9 cellular contexts compared by ENCODE assay signal in the genomic region with DNA sequence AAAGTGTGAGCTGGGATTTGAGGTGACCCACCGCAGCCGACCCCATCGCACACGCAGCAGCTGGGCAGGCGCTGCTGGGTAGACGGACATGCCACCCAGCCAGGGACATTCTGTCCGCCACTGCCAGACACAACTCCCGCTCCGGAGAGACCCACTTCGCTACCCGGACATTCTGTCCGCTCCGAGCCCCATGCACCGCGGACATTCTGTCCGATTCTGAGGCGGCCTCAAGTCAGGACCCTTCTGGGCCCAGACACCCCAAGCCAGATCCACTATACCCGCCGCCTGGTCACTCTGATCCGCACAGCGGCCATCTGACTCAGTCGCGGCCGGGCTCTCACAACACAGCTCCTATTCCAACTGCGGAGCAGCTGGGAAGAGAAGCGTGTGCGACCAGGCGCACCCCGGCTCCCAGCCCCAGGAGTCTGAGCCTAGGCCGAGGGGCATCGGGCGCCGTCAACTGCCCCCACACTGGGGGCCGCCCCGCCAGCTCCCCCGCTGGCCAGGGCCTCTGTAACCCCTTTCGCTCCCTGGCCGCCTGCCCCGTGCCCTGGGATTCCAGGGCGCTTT. TPM values are rescaled to one million over a fixed set of nuclear protein-coding genes. Genes with fewer than 3 reads are reported as not detected.
DNase-seq lines count a peak whose midpoint lies in the region; ATAC-seq and TF ChIP-seq lines count a peak whose summit lies in the region.
"Had no signal": no experiment of that assay in that cellular context is flagged by ENCODE, and none has a peak within 500 bp of the region (broad histone marks: within the 10 kb centered on the region; RNA-seq: fewer than 3 reads in every experiment).

No MANE protein-coding gene starts in this region.

- no TSS peak for BruUV-seq in Caco-2 (replicated peaks; lab: Mats Ljungman, UMichigan)

- H3K27me3 ChIP-seq in Caco-2 (replicated peaks; ENCODE audit: control insufficient read depth, insufficient read depth, low read length) = no peaks in the 10 kb centered on the region
- peaks cover 0 to 64% (median 0%) of the 10 kb centered on the region in 7 donors for H3K27me3 ChIP-seq in heart right ventricle

- H3K27ac ChIP-seq in heart right ventricle = peak overlapping the region in 4 of 10 donors; percentile 6 to 38 (median 18)

- H3K36me3 ChIP-seq in Caco-2 (ENCODE audit: control insufficient read depth, insufficient read depth, low read length) (no peaks in the 10 kb centered on the region), heart right ventricle (no peaks in the 10 kb centered on the region)

- H3K27me3 Mint-ChIP-seq in Caco-2 (ENCODE audit: insufficient read depth, unreplicated experiment) (peaks cover 10% of the 10 kb centered on the region), progenitor cell of endocrine pancreas (peaks cover 78% of the 10 kb centered on the region)
- H3K27me3 Mint-ChIP-seq in activated T-helper 1 cell treated with anti-CD3 and anti-CD28 coated beads, Interleukin-12 subunit alpha, Interleukin-12 subunit beta, Interleukin-2, Interleukin-4 antibody, amounts not matched to agents 30 ng/mL and 10 ng/mL and 1 ng/mL, durations not matched to agents 14 hours and 24 hours and 36 hours (ENCODE audit: insufficient read depth) = peaks cover 43% of the 10 kb centered on the region

- peaks cover 24% of the 10 kb centered on the region for H3K4me1 Mint-ChIP-seq in Caco-2 (ENCODE audit: low read depth, unreplicated experiment)
- H3K4me1 Mint-ChIP-seq in activated T-helper 1 cell treated with anti-CD3 and anti-CD28 coated beads, Interleukin-12 subunit alpha, Interleukin-12 subunit beta, Interleukin-2, Interleukin-4 antibody, amounts not matched to agents 30 ng/mL and 10 ng/mL and 1 ng/mL, durations not matched to agents 14 hours and 24 hours and 36 hours (ENCODE audit: low read depth) = peaks cover 16% of the 10 kb centered on the region
- peaks cover 12% of the 10 kb centered on the region for H3K4me1 Mint-ChIP-seq in progenitor cell of endocrine pancreas (ENCODE audit: low read depth)

- intact Hi-C loops in Caco-2 (cut with micrococcal nuclease; ENCODE audit: unreplicated experiment) = no loop called here
- intact Hi-C loops in activated T-helper 1 cell treated with anti-CD3 and anti-CD28 coated beads, Interleukin-12 subunit alpha, Interleukin-12 subunit beta, Interleukin-2, Interleukin-4 antibody, amounts not matched to agents 30 ng/mL and 10 ng/mL and 1 ng/mL, durations not matched to agents 14 hours and 24 hours and 36 hours (cut with micrococcal nuclease) = loop anchor here (1.0 to 10.0 kb wide), 7 partner anchors 9 to 474 kb away; a partner anchor contains a TSS
- intact Hi-C loops in heart right ventricle (cut with DNase I) = no loop called here

- CTCF ChIA-PET in Caco-2 (lab: Charles Lee) = interaction anchor here (1.0 to 2.4 kb wide), 6 partner anchors 9 to 262 kb away, joined by 3 to 17 read pairs (median 7); a partner anchor contains a TSS

- DNase-seq in Caco-2 = no peak
- DNase-seq in activated T-helper 1 cell treated with anti-CD3 and anti-CD28 coated beads, Interleukin-12 subunit alpha, Interleukin-12 subunit beta, Interleukin-2, Interleukin-4 antibody, amounts not matched to agents 30 ng/mL and 10 ng/mL and 1 ng/mL, durations not matched to agents 14 hours and 24 hours and 36 hours (ENCODE audit: low spot score) = no peak
- peak in 1 of 2 donors; percentile 29 for DNase-seq in heart right ventricle
- DNase-seq in progenitor cell of endocrine pancreas (ENCODE audit: low spot score, unreplicated experiment) = no peak
- DNase-seq in inferior parietal cortex (ENCODE audit: extremely low spot score) = no peak
- DNase-seq in SIG-M5 (lab: John Stamatoyannopoulos, UW) = no peak
- DNase-seq in D341Med (ENCODE audit: low spot score) = no peak
- DNase-seq: OCI-M1 had no signal

- H3K9me3 Mint-ChIP-seq in Caco-2 (ENCODE audit: unreplicated experiment) (no peaks in the 10 kb centered on the region), progenitor cell of endocrine pancreas (ENCODE audit: low read depth) (no peaks in the 10 kb centered on the region)
- no peaks in the 10 kb centered on the region for H3K9me3 Mint-ChIP-seq in activated T-helper 1 cell treated with anti-CD3 and anti-CD28 coated beads, Interleukin-12 subunit alpha, Interleukin-12 subunit beta, Interleukin-2, Interleukin-4 antibody, amounts not matched to agents 30 ng/mL and 10 ng/mL and 1 ng/mL, durations not matched to agents 14 hours and 24 hours and 36 hours

- TF ChIP-seq CTCF in Caco-2 (IDR thresholded peaks at IDR 0.05; ENCODE audit: insufficient read depth in 1 of 2, low read depth in 1 of 2, low read length in 1 of 2, severe bottlenecking in 1 of 2, unreplicated experiment in 1 of 2) (no peak), heart right ventricle (IDR thresholded peaks at IDR 0.05) (no peak), progenitor cell of endocrine pancreas (IDR thresholded peaks at IDR 0.05; ENCODE audit: unreplicated experiment) (no peak)

- ATAC-seq in heart right ventricle (no peak), HG02970 (IDR thresholded peaks at IDR 0.05; ENCODE audit: low FRiP score, unreplicated experiment) (no peak)

- WGBS in heart right ventricle, 2 donors = 19 to 20% methylated on average over 40 of the region's 40 CpGs

- peaks cover 8% of the 10 kb centered on the region for H3K4me1 ChIP-seq in Caco-2
- H3K4me1 ChIP-seq in heart right ventricle = peaks cover 3 to 34% (median 24%) of the 10 kb centered on the region in 9 donors

- H3K9me3 ChIP-seq in Caco-2 (no peaks in the 10 kb centered on the region), heart right ventricle (no peaks in the 10 kb centered on the region)

- POLR2A ChIA-PET in Caco-2 (lab: Charles Lee) = no interaction called here

- H3K4me3 ChIP-seq in Caco-2 (ENCODE audit: low read depth, low read length) (peak overlapping the region; percentile 66), heart right ventricle (peak overlapping the region; percentile 36 to 79 (median 61))

- peak overlapping the region; percentile 90 for H3K4me3 Mint-ChIP-seq in Caco-2 (ENCODE audit: unreplicated experiment)
- peak overlapping the region; percentile 27 for H3K4me3 Mint-ChIP-seq in activated T-helper 1 cell treated with anti-CD3 and anti-CD28 coated beads, Interleukin-12 subunit alpha, Interleukin-12 subunit beta, Interleukin-2, Interleukin-4 antibody, amounts not matched to agents 30 ng/mL and 10 ng/mL and 1 ng/mL, durations not matched to agents 14 hours and 24 hours and 36 hours
- H3K4me3 Mint-ChIP-seq in progenitor cell of endocrine pancreas (ENCODE audit: low read depth) = peak overlapping the region; percentile 60

- H3K27ac Mint-ChIP-seq in Caco-2 (ENCODE audit: unreplicated experiment) = no peak overlapping the region
- H3K27ac Mint-ChIP-seq in activated T-helper 1 cell treated with anti-CD3 and anti-CD28 coated beads, Interleukin-12 subunit alpha, Interleukin-12 subunit beta, Interleukin-2, Interleukin-4 antibody, amounts not matched to agents 30 ng/mL and 10 ng/mL and 1 ng/mL, durations not matched to agents 14 hours and 24 hours and 36 hours = no peak overlapping the region
- no peak overlapping the region for H3K27ac Mint-ChIP-seq in progenitor cell of endocrine pancreas

- H3K36me3 Mint-ChIP-seq in Caco-2 (ENCODE audit: insufficient read depth, unreplicated experiment) = peaks cover 14% of the 10 kb centered on the region
- no peaks in the 10 kb centered on the region for H3K36me3 Mint-ChIP-seq in activated T-helper 1 cell treated with anti-CD3 and anti-CD28 coated beads, Interleukin-12 subunit alpha, Interleukin-12 subunit beta, Interleukin-2, Interleukin-4 antibody, amounts not matched to agents 30 ng/mL and 10 ng/mL and 1 ng/mL, durations not matched to agents 14 hours and 24 hours and 36 hours (ENCODE audit: low read depth)
- H3K36me3 Mint-ChIP-seq in progenitor cell of endocrine pancreas (ENCODE audit: insufficient read depth) = no peaks in the 10 kb centered on the region

RNA-seq across cellular contexts. Expression of a gene that starts 0.8 kb away (rescaled TPM):
- total RNA-seq in Caco-2 (2022) (not detected in 2 replicates), heart right ventricle (1 to 10 TPM in 4 of 10 donors, under 1 TPM in 6; 0.21 to 2.8 (median 0.86) TPM), progenitor cell of endocrine pancreas (not detected in 2 replicates)
- total RNA-seq in activated T-helper 1 cell treated with anti-CD3 and anti-CD28 coated beads, Interleukin-12 subunit alpha, Interleukin-12 subunit beta, Interleukin-2, Interleukin-4 antibody, amounts not matched to agents 30 ng/mL and 10 ng/mL and 1 ng/mL, durations not matched to agents 14 hours and 24 hours and 36 hours = 0.17 and 0.44 TPM in 2 replicates
- polyA plus RNA-seq in heart right ventricle = 10 to 100 TPM in 1 of 2 donors, 1 to 10 TPM in 1; 1.8 to 10.4 TPM

RNA-seq across cellular contexts. Expression of a gene that starts 4.8 kb away (rescaled TPM):
- total RNA-seq in Caco-2 (2022) (69.1 and 69.8 TPM in 2 replicates), heart right ventricle (10 to 100 TPM; 43.6 to 60.5 (median 50.7) TPM), progenitor cell of endocrine pancreas (52.3 and 54.6 TPM in 2 replicates)
- 46.7 TPM in 2 replicates for total RNA-seq in activated T-helper 1 cell treated with anti-CD3 and anti-CD28 coated beads, Interleukin-12 subunit alpha, Interleukin-12 subunit beta, Interleukin-2, Interleukin-4 antibody, amounts not matched to agents 30 ng/mL and 10 ng/mL and 1 ng/mL, durations not matched to agents 14 hours and 24 hours and 36 hours
- polyA plus RNA-seq in heart right ventricle = 10 to 100 TPM; 20.7 to 25.6 TPM

RNA-seq across cellular contexts. Expression of a gene that starts 14.5 kb away (rescaled TPM):
- total RNA-seq in Caco-2 (2022) = 1.4 and 2.2 TPM in 2 replicates
- 0.18 TPM in 1 of 2 replicates, not detected in the other for total RNA-seq in activated T-helper 1 cell treated with anti-CD3 and anti-CD28 coated beads, Interleukin-12 subunit alpha, Interleukin-12 subunit beta, Interleukin-2, Interleukin-4 antibody, amounts not matched to agents 30 ng/mL and 10 ng/mL and 1 ng/mL, durations not matched to agents 14 hours and 24 hours and 36 hours
- under 1 TPM in 3 of 10 donors, not detected in 7; 0.22 to 0.45 (median 0.30) TPM for total RNA-seq in heart right ventricle
- under 1 TPM in 1 of 2 donors, not detected in 1; 0.23 TPM for polyA plus RNA-seq in heart right ventricle
- total RNA-seq in progenitor cell of endocrine pancreas = not detected in 2 replicates

Comparison
In these comparisons a context has a peak if more than half of its experiments do, and no peak if none do; other contexts are left out.
1. H3K4me3 Mint-ChIP-seq: peak in every context shown above with its lines; median percentile 90 in Caco-2; 60 in progenitor cell of endocrine pancreas; 27 in activated T-helper 1 cell treated with anti-CD3 and anti-CD28 coated beads, Interleukin-12 subunit alpha, Interleukin-12 subunit beta, Interleukin-2, Interleukin-4 antibody, amounts not matched to agents 30 ng/mL and 10 ng/mL and 1 ng/mL, durations not matched to agents 14 hours and 24 hours and 36 hours.